In genomic region chrX:32455704-32456103, GRCh38 we compare ENCODE assay signal across 29 cellular contexts.
"Had no signal": no experiment of that assay in that cellular context is flagged by ENCODE, and none has a peak within 500 bp of the region (broad histone marks: within the 10 kb centered on the region; RNA-seq: fewer than 3 reads in every experiment).

No MANE protein-coding gene starts in this region.

- DNase-seq: activated CD4-positive, alpha-beta memory T cell treated with anti-CD3 and anti-CD28 coated beads for 36 hours; activated CD4-positive, alpha-beta T cell treated with anti-CD3 and anti-CD28 coated beads for 36 hours; activated CD4-positive, alpha-beta T cell treated with anti-CD3 and anti-CD28 coated beads, Interleukin-2, amount 10 ng/mL, durations not matched to agents 24 days and 14 days; activated CD4-positive, CD25-positive, alpha-beta regulatory T cell; activated CD4-positive, CD25-positive, alpha-beta regulatory T cell treated with anti-CD3 and anti-CD28 coated beads, Interleukin-2, amount 50 U/mL, for 72 hours; activated CD8-positive, alpha-beta memory T cell treated with anti-CD3 and anti-CD28 coated beads, Interleukin-2, amount 10 ng/mL, durations not matched to agents 7 days and 5 days; activated CD8-positive, alpha-beta memory T cell treated with anti-CD3 and anti-CD28 coated beads, Interleukin-2, amount 50 U/mL, for 4 hours; activated CD8-positive, alpha-beta T cell treated with anti-CD3 and anti-CD28 coated beads, Interleukin-2, amount 10 ng/mL, durations not matched to agents 7 days and 5 days; activated effector memory CD4-positive, alpha-beta T cell treated with anti-CD3 and anti-CD28 coated beads, Interleukin-2, amount 50 U/mL, for 16 hours; activated naive CD4-positive, alpha-beta T cell treated with anti-CD3 and anti-CD28 coated beads for 36 hours; activated naive CD8-positive, alpha-beta T cell treated with anti-CD3 and anti-CD28 coated beads for 36 hours; activated naive CD8-positive, alpha-beta T cell treated with anti-CD3 and anti-CD28 coated beads, Interleukin-2, amount 50 U/mL, for 24 hours; activated T-cell treated with anti-CD3 and anti-CD28 coated beads, Interleukin-2, amount 50 U/mL, for 1 hour; activated T-cell treated with anti-CD3 and anti-CD28 coated beads, Interleukin-2, amount 50 U/mL, for 48 hours; adrenal gland; amygdala; central memory CD4-positive, alpha-beta T cell; cerebellar nuclear complex; dorsolateral prefrontal cortex; effector memory CD4-positive, alpha-beta T cell; endodermal cell; foreskin fibroblast; head of caudate nucleus; hippocampal formation had no signal

- H3K4me3 ChIP-seq: adrenal gland, ascending aorta, breast epithelium, cardiac muscle cell, coronary artery, dorsolateral prefrontal cortex had no signal

- H3K27me3 ChIP-seq: ascending aorta, cardiac muscle cell had no signal

- H3K27ac ChIP-seq: adrenal gland, ascending aorta, breast epithelium, cardiac muscle cell, coronary artery, dorsolateral prefrontal cortex had no signal

- H3K36me3 ChIP-seq: adrenal gland, ascending aorta, breast epithelium, cardiac muscle cell had no signal

- H3K9me3 ChIP-seq: adrenal gland, ascending aorta, breast epithelium had no signal

- ATAC-seq: activated CD4-positive, alpha-beta T cell treated with anti-CD3 and anti-CD28 coated beads for 36 hours; activated CD8-positive, alpha-beta memory T cell treated with anti-CD3 and anti-CD28 coated beads, Interleukin-2, amount 10 ng/mL, durations not matched to agents 7 days and 5 days; activated CD8-positive, alpha-beta T cell treated with anti-CD3 and anti-CD28 coated beads, Interleukin-2, amount 10 ng/mL, durations not matched to agents 7 days and 5 days; activated naive CD8-positive, alpha-beta T cell treated with anti-CD3 and anti-CD28 coated beads, Interleukin-2, amount 50 U/mL, for 24 hours; esophagus mucosa had no signal
